In genomic region chr10:101429423-101429822, GRCh38 we compare ENCODE assay signal across 24 cellular contexts.
"Had no signal": no experiment of that assay in that cellular context is flagged by ENCODE, and none has a peak within 500 bp of the region (broad histone marks: within the 10 kb centered on the region; RNA-seq: fewer than 3 reads in every experiment).

No MANE protein-coding gene starts in this region.

- H3K36me3 ChIP-seq: suprapubic skin, thoracic aorta, thyroid gland, tibial artery, transverse colon, upper lobe of left lung, uterus, vagina had no signal

- H3K27ac ChIP-seq: stomach, suprapubic skin, testis, thoracic aorta, thyroid gland, tibial artery, tibial nerve, transverse colon, upper lobe of left lung, upper lobe of right lung, uterus, vagina had no signal

- H3K4me3 ChIP-seq: stomach, suprapubic skin, testis, thoracic aorta, thyroid gland, tibial artery, tibial nerve, transverse colon, upper lobe of left lung, upper lobe of right lung, uterus, vagina had no signal

- DNase-seq: stimulated activated CD4-positive, alpha-beta T cell treated with anti-CD3 and anti-CD28 coated beads, Interleukin-2, amount 100 ng/mL, for 48 hours; stimulated activated CD4-positive, alpha-beta T cell treated with anti-CD3 and anti-CD28 coated beads, Interleukin-4, amount 100 ng/mL, for 1 hour; stimulated activated CD4-positive, alpha-beta T cell treated with anti-CD3 and anti-CD28 coated beads, Interleukin-4, amount 100 ng/mL, for 24 hours; stimulated activated CD4-positive, alpha-beta T cell treated with anti-CD3 and anti-CD28 coated beads, Interleukin-4, amount 100 ng/mL, for 4 hours; stimulated activated CD8-positive, alpha-beta memory T cell treated with anti-CD3 and anti-CD28 coated beads, Interleukin-4, amount 100 ng/mL, for 48 hours; stimulated activated naive B cell treated with anti-CD40 and anti-IgM and Interleukin-4, amounts not matched to agents 10 μg/mL and 1 μg/mL and 100 μg/mL, for 72 hours; stimulated activated naive CD4-positive, alpha-beta T cell; stimulated activated naive CD4-positive, alpha-beta T cell treated with Interleukin-2 at 50 U/mL for 16 hours; stimulated activated naive CD8-positive, alpha-beta T cell treated with anti-CD3 and anti-CD28 coated beads, Interleukin-15, amount 100 ng/mL, for 72 hours; stimulated activated naive CD8-positive, alpha-beta T cell treated with anti-CD3 and anti-CD28 coated beads, Interleukin-15, Interleukin-2, amounts not matched to agents 100 U/mL and 50 U/mL, for 24 hours; stomach; substantia nigra; testis; thyroid gland; tibial artery; transverse colon; trophoblast cell; upper lobe of right lung; uterus had no signal

- H3K4me1 ChIP-seq: stomach, suprapubic skin, testis, thyroid gland, tibial artery, tibial nerve, transverse colon, upper lobe of left lung, upper lobe of right lung, uterus, vagina had no signal

- H3K9me3 ChIP-seq: stomach, suprapubic skin, testis, thoracic aorta, thyroid gland, tibial artery, tibial nerve, transverse colon, upper lobe of left lung, upper lobe of right lung, uterus, vagina had no signal
